Comparison of ENCODE assay signal across 10 cellular contexts in genomic region chr17:64118452-64118979, GRCh38. TPM values are rescaled to one million over a fixed set of nuclear protein-coding genes. Genes with fewer than 3 reads are reported as not detected.
DNase-seq lines count a peak whose midpoint lies in the region; TF ChIP-seq lines count a peak whose summit lies in the region.
"Had no signal": no experiment of that assay in that cellular context is flagged by ENCODE, and none has a peak within 500 bp of the region (broad histone marks: within the 10 kb centered on the region; RNA-seq: fewer than 3 reads in every experiment).

No MANE protein-coding gene starts in this region.

- H2AFZ ChIP-seq in neural progenitor cell (replicated peaks): no peak overlapping the region

- H3K9me3 ChIP-seq in breast epithelium (no peaks in the 10 kb centered on the region), neutrophil (no peaks in the 10 kb centered on the region), neural progenitor cell (ENCODE audit: low read depth) (no peaks in the 10 kb centered on the region)

- TF ChIP-seq CTCF in breast epithelium (IDR thresholded peaks at IDR 0.05) (no peak), neutrophil (IDR thresholded peaks at IDR 0.05) (no peak), neural progenitor cell (IDR thresholded peaks at IDR 0.05) (no peak)

- peaks cover 2% of the 10 kb centered on the region for H3K27me3 Mint-ChIP-seq in neural progenitor cell (ENCODE audit: insufficient read depth, low read depth)

- H3K4me3 ChIP-seq in breast epithelium (no peak overlapping the region), neutrophil (ENCODE audit: low read depth in 1 of 2, low read length in 1 of 2) (peak overlapping the region; percentile 18 to 23), neural progenitor cell (no peak overlapping the region)

- intact Hi-C loops in breast epithelium (cut with DNase I; ENCODE audit: low total_unique reads): loop anchor here (5.0 kb wide), 1 partner anchor 1049 kb away; no protein-coding TSS in a partner anchor

- TF ChIP-seq POLR2A in breast epithelium (IDR thresholded peaks at IDR 0.05): no peak

- no peak overlapping the region for H3K27ac Mint-ChIP-seq in neural progenitor cell

- H3K27me3 ChIP-seq in breast epithelium (no peaks in the 10 kb centered on the region), neutrophil (no peaks in the 10 kb centered on the region), neural progenitor cell (no peaks in the 10 kb centered on the region)

- H3K4me3 Mint-ChIP-seq in neural progenitor cell: no peak overlapping the region

- H3K79me2 ChIP-seq in neural progenitor cell (ENCODE audit: low read depth): no peaks in the 10 kb centered on the region

- peaks cover 11% of the 10 kb centered on the region for H3K4me1 Mint-ChIP-seq in neural progenitor cell

- H3K4me1 ChIP-seq in breast epithelium (no peaks in the 10 kb centered on the region), neutrophil (ENCODE audit: control insufficient read depth in 1 of 2, insufficient read depth in 1 of 2, low read depth in 1 of 2, low read length in 1 of 2) (peaks cover 39 to 49% of the 10 kb centered on the region in 2 experiments), neural progenitor cell (no peaks in the 10 kb centered on the region)

- no peak overlapping the region for H3K9ac ChIP-seq in neural progenitor cell

- no peaks in the 10 kb centered on the region for H3K9me3 Mint-ChIP-seq in neural progenitor cell

- DNase-seq in GF-D8 (lab: John Stamatoyannopoulos, UW) (peak; percentile 42), NCI-H2029 treated with DMSO at 0.1 percent for 48 hours (lab: John Stamatoyannopoulos, UW) (peak; percentile 63), breast epithelium (ENCODE audit: low spot score in 2 of 2) (no peak), mesenteric fat pad (ENCODE audit: low spot score) (no peak), neural progenitor cell (ENCODE audit: low spot score) (no peak)
- DNase-seq in stimulated activated CD4-positive, alpha-beta T cell treated with anti-CD3 and anti-CD28 coated beads, Interleukin-4, amount 100 ng/mL, for 4 hours: no peak
- DNase-seq in activated CD4-positive, alpha-beta T cell treated with anti-CD3 and anti-CD28 coated beads, Interleukin-2, amount 50 U/mL, for 1 hour: no peak
- DNase-seq: MM.1S; stimulated activated naive CD4-positive, alpha-beta T cell had no signal

- no peaks in the 10 kb centered on the region for H3K36me3 ChIP-seq in breast epithelium
- H3K36me3 ChIP-seq in neutrophil: no peaks in the 10 kb centered on the region
- no peaks in the 10 kb centered on the region for H3K36me3 ChIP-seq in neural progenitor cell

- H3K36me3 Mint-ChIP-seq in neural progenitor cell: no peaks in the 10 kb centered on the region

- no peaks in the 10 kb centered on the region for H4K20me1 ChIP-seq in neural progenitor cell (ENCODE audit: low read depth)

- no peaks in the 10 kb centered on the region for H3F3A ChIP-seq in neural progenitor cell (ENCODE audit: low read depth)

- H3K27ac ChIP-seq in breast epithelium: peak overlapping the region; percentile 37 to 49
- H3K27ac ChIP-seq in neutrophil: peak overlapping the region; percentile 75
- H3K27ac ChIP-seq in neural progenitor cell: no peak overlapping the region

- no peak overlapping the region for H3K4me2 ChIP-seq in neural progenitor cell

RNA-seq across cellular contexts. Expression of gene ERN1, which starts 11.4 kb away (rescaled TPM):
- total RNA-seq in breast epithelium: 10 to 100 TPM; 13.1 to 40.8 (median 34.7) TPM
- 27.1 TPM for total RNA-seq in mesenteric fat pad
- 2.4 and 4.3 TPM in 2 replicates for total RNA-seq in neural progenitor cell (ENCODE audit: low replicate concordance)

Comparison
In these comparisons a context has a peak if more than half of its experiments do, and no peak if none do; other contexts are left out.
1. DNase-seq: peak in GF-D8 (single experiment) and NCI-H2029 treated with DMSO at 0.1 percent for 48 hours (single experiment); none in breast epithelium (0 of 2), stimulated activated CD4-positive, alpha-beta T cell treated with anti-CD3 and anti-CD28 coated beads, Interleukin-4, amount 100 ng/mL, for 4 hours (0 of 2), activated CD4-positive, alpha-beta T cell treated with anti-CD3 and anti-CD28 coated beads, Interleukin-2, amount 50 U/mL, for 1 hour (single experiment), mesenteric fat pad (single experiment) and neural progenitor cell (single experiment).
2. H3K4me3 ChIP-seq: peak in neutrophil (2 of 2); none in breast epithelium (0 of 3) and neural progenitor cell (single experiment).